ENCODE assay signal across 9 cellular contexts in genomic region chr12:127293507-127294310, GRCh38.
DNase-seq lines count a peak whose midpoint lies in the region; ATAC-seq and TF ChIP-seq lines count a peak whose summit lies in the region.
"Had no signal": no experiment of that assay in that cellular context is flagged by ENCODE, and none has a peak within 500 bp of the region (broad histone marks: within the 10 kb centered on the region; RNA-seq: fewer than 3 reads in every experiment).

No MANE protein-coding gene starts in this region.

- H3K4me1 Mint-ChIP-seq in activated CD8-positive, alpha-beta T cell treated with anti-CD3 and anti-CD28 coated beads, Interleukin-2, amount 10 ng/mL, durations not matched to agents 7 days and 5 days (ENCODE audit: low read depth) = no peaks in the 10 kb centered on the region
- H3K4me1 Mint-ChIP-seq in natural killer cell treated with Interleukin-12 subunit alpha and Interleukin-12 subunit beta and Interleukin-15 and Interleukin-18, amount 100 ng/mL, for 72 hours (ENCODE audit: low read depth in 2 of 2) = no peaks in the 10 kb centered on the region

- H3K9me3 ChIP-seq in fibroblast of lung (ENCODE audit: control insufficient read depth, insufficient read depth, low read depth, low read length) (no peaks in the 10 kb centered on the region), aorta (ENCODE audit: control insufficient read depth, low read length) (no peaks in the 10 kb centered on the region), sigmoid colon (no peaks in the 10 kb centered on the region)
- H3K9me3 ChIP-seq: HAP-1 had no signal

- TF ChIP-seq POLR2A in sigmoid colon (IDR thresholded peaks at IDR 0.05) = no peak

- no peak overlapping the region for H3K9ac ChIP-seq in fibroblast of lung (ENCODE audit: insufficient read depth, low read length)

- H3K27me3 Mint-ChIP-seq in activated CD8-positive, alpha-beta T cell treated with anti-CD3 and anti-CD28 coated beads, Interleukin-2, amount 10 ng/mL, durations not matched to agents 7 days and 5 days (ENCODE audit: low read depth) = no peaks in the 10 kb centered on the region
- H3K27me3 Mint-ChIP-seq in natural killer cell treated with Interleukin-12 subunit alpha and Interleukin-12 subunit beta and Interleukin-15 and Interleukin-18, amount 100 ng/mL, for 72 hours = peaks cover 2 to 11% of the 10 kb centered on the region in 2 donors

- no peak overlapping the region for H3K4me3 Mint-ChIP-seq in activated CD8-positive, alpha-beta T cell treated with anti-CD3 and anti-CD28 coated beads, Interleukin-2, amount 10 ng/mL, durations not matched to agents 7 days and 5 days
- no peak overlapping the region for H3K4me3 Mint-ChIP-seq in natural killer cell treated with Interleukin-12 subunit alpha and Interleukin-12 subunit beta and Interleukin-15 and Interleukin-18, amount 100 ng/mL, for 72 hours

- intact Hi-C loops in aorta (cut with DNase I) (no loop called here), sigmoid colon (cut with DNase I) (no loop called here)

- no peaks in the 10 kb centered on the region for H3K4me1 ChIP-seq in fibroblast of lung (ENCODE audit: control insufficient read depth, extremely low read depth, insufficient read depth, low read length)
- no peaks in the 10 kb centered on the region for H3K4me1 ChIP-seq in aorta (ENCODE audit: control insufficient read depth in 1 of 2, insufficient read depth in 2 of 2, low read length in 2 of 2)
- H3K4me1 ChIP-seq in sigmoid colon = no peaks in the 10 kb centered on the region
- H3K4me1 ChIP-seq: HAP-1 had no signal

- H3K27ac ChIP-seq in fibroblast of lung (ENCODE audit: insufficient read depth, low read length) (no peak overlapping the region), aorta (ENCODE audit: low read depth in 1 of 2, low read length in 2 of 2) (no peak overlapping the region), sigmoid colon (no peak overlapping the region)

- no peaks in the 10 kb centered on the region for H3K36me3 Mint-ChIP-seq in activated CD8-positive, alpha-beta T cell treated with anti-CD3 and anti-CD28 coated beads, Interleukin-2, amount 10 ng/mL, durations not matched to agents 7 days and 5 days (ENCODE audit: low read depth)
- H3K36me3 Mint-ChIP-seq in natural killer cell treated with Interleukin-12 subunit alpha and Interleukin-12 subunit beta and Interleukin-15 and Interleukin-18, amount 100 ng/mL, for 72 hours = no peaks in the 10 kb centered on the region

- ATAC-seq in GM21390 (IDR thresholded peaks at IDR 0.05; ENCODE audit: unreplicated experiment) (peak; percentile 72), aorta (ENCODE audit: low FRiP score) (peak; percentile 64)
- ATAC-seq in activated CD8-positive, alpha-beta T cell treated with anti-CD3 and anti-CD28 coated beads, Interleukin-2, amount 10 ng/mL, durations not matched to agents 7 days and 5 days = peak; percentile 64
- ATAC-seq in natural killer cell treated with Interleukin-12 subunit alpha and Interleukin-12 subunit beta and Interleukin-15 and Interleukin-18, amount 100 ng/mL, for 72 hours = peak; percentile 53 to 64

- no peaks in the 10 kb centered on the region for H3K36me3 ChIP-seq in fibroblast of lung (ENCODE audit: control insufficient read depth, insufficient read depth, low read length)
- no peaks in the 10 kb centered on the region for H3K36me3 ChIP-seq in aorta (ENCODE audit: control insufficient read depth in 1 of 2, insufficient read depth in 2 of 2, low read length in 1 of 2)
- H3K36me3 ChIP-seq in sigmoid colon = no peaks in the 10 kb centered on the region
- H3K36me3 ChIP-seq: HAP-1 had no signal

- H3K4me2 ChIP-seq in fibroblast of lung (ENCODE audit: extremely low read depth, insufficient read depth, low read length) = no peak overlapping the region

- DNase-seq in AML-193 (lab: John Stamatoyannopoulos, UW) (peak; percentile 24 to 42), NCI-H460 (ENCODE audit: extremely low read depth, low read depth) (peak; percentile 3), fibroblast of lung (ENCODE audit: low read depth in 2 of 2) (peak; percentile 18 to 50), aorta (peak; percentile 69 to 83), sigmoid colon (no peak)
- peak; percentile 48 for DNase-seq in activated CD8-positive, alpha-beta T cell treated with anti-CD3 and anti-CD28 coated beads, Interleukin-2, amount 10 ng/mL, durations not matched to agents 7 days and 5 days
- no peak for DNase-seq in natural killer cell treated with Interleukin-12 subunit alpha and Interleukin-12 subunit beta and Interleukin-15 and Interleukin-18, amount 100 ng/mL, for 72 hours (ENCODE audit: low spot score)

- H4K20me1 ChIP-seq in fibroblast of lung (ENCODE audit: control insufficient read depth, extremely low read depth, insufficient read depth, low read length) = no peaks in the 10 kb centered on the region

- H3K4me3 ChIP-seq in fibroblast of lung (replicated peaks in 1 of 4; ENCODE audit: control extremely low read depth in 1 of 4, insufficient read depth in 1 of 4, low read depth in 3 of 4, low read length in 4 of 4) (no peak overlapping the region), aorta (ENCODE audit: low read length in 2 of 2) (no peak overlapping the region), sigmoid colon (no peak overlapping the region)
- H3K4me3 ChIP-seq: HAP-1 had no signal

- H3K27me3 ChIP-seq in fibroblast of lung (ENCODE audit: control insufficient read depth, insufficient read depth, low read length) (no peaks in the 10 kb centered on the region), aorta (ENCODE audit: control insufficient read depth in 1 of 2, insufficient read depth in 2 of 2, low read length in 1 of 2) (no peaks in the 10 kb centered on the region), sigmoid colon (no peaks in the 10 kb centered on the region)

- H3K9me3 Mint-ChIP-seq in activated CD8-positive, alpha-beta T cell treated with anti-CD3 and anti-CD28 coated beads, Interleukin-2, amount 10 ng/mL, durations not matched to agents 7 days and 5 days (ENCODE audit: insufficient read depth) = no peaks in the 10 kb centered on the region
- H3K9me3 Mint-ChIP-seq in natural killer cell treated with Interleukin-12 subunit alpha and Interleukin-12 subunit beta and Interleukin-15 and Interleukin-18, amount 100 ng/mL, for 72 hours = no peaks in the 10 kb centered on the region

- no peak overlapping the region for H3K27ac Mint-ChIP-seq in activated CD8-positive, alpha-beta T cell treated with anti-CD3 and anti-CD28 coated beads, Interleukin-2, amount 10 ng/mL, durations not matched to agents 7 days and 5 days
- H3K27ac Mint-ChIP-seq in natural killer cell treated with Interleukin-12 subunit alpha and Interleukin-12 subunit beta and Interleukin-15 and Interleukin-18, amount 100 ng/mL, for 72 hours = no peak overlapping the region

- H2AFZ ChIP-seq in fibroblast of lung (ENCODE audit: low read length) = no peak overlapping the region

- WGBS in aorta, 2 donors = 75 to 79% methylated on average over 13 of the region's 13 CpGs
- WGBS in sigmoid colon, 2 donors = 59 to 65% methylated on average over 13 of the region's 13 CpGs

- no peaks in the 10 kb centered on the region for H3K79me2 ChIP-seq in fibroblast of lung (ENCODE audit: control insufficient read depth, insufficient read depth, low read length)

- CTCF ChIA-PET in activated CD8-positive, alpha-beta T cell treated with anti-CD3 and anti-CD28 coated beads, Interleukin-2, amount 10 ng/mL, durations not matched to agents 7 days and 5 days (lab: Charles Lee) = interaction anchor here (0.9 to 1.8 kb wide), 5 partner anchors 10 to 185 kb away, joined by 3 to 10 read pairs (median 3); no protein-coding TSS in a partner anchor

- POLR2A ChIA-PET in activated CD8-positive, alpha-beta T cell treated with anti-CD3 and anti-CD28 coated beads, Interleukin-2, amount 10 ng/mL, durations not matched to agents 7 days and 5 days (lab: Charles Lee) = no interaction called here

- TF ChIP-seq EP300 in sigmoid colon (IDR thresholded peaks at IDR 0.05) = no peak

- peak; percentile 51 to 91 for TF ChIP-seq CTCF in fibroblast of lung (conservative IDR thresholded peaks at IDR 0.05 in 1 of 2, IDR thresholded peaks at IDR 0.05 in 1 of 2; ENCODE audit: low read depth in 1 of 2, low read length in 2 of 2)
- peak in 2 of 4 experiments; percentile 40 to 47 for TF ChIP-seq CTCF in sigmoid colon (IDR thresholded peaks at IDR 0.05)

Comparison
In these comparisons a context has a peak if more than half of its experiments do, and no peak if none do; other contexts are left out.
1. DNase-seq: peak in AML-193 (2 of 2), NCI-H460 (single experiment), activated CD8-positive, alpha-beta T cell treated with anti-CD3 and anti-CD28 coated beads, Interleukin-2, amount 10 ng/mL, durations not matched to agents 7 days and 5 days (single experiment), fibroblast of lung (2 of 2) and aorta (2 of 2); none in natural killer cell treated with Interleukin-12 subunit alpha and Interleukin-12 subunit beta and Interleukin-15 and Interleukin-18, amount 100 ng/mL, for 72 hours (single experiment) and sigmoid colon (single experiment).
2. Peak in every context shown above with its lines, with median percentiles within 50 percentile points of each other: ATAC-seq.